Comparison of ENCODE assay signal across 9 cellular contexts in the genomic region with DNA sequence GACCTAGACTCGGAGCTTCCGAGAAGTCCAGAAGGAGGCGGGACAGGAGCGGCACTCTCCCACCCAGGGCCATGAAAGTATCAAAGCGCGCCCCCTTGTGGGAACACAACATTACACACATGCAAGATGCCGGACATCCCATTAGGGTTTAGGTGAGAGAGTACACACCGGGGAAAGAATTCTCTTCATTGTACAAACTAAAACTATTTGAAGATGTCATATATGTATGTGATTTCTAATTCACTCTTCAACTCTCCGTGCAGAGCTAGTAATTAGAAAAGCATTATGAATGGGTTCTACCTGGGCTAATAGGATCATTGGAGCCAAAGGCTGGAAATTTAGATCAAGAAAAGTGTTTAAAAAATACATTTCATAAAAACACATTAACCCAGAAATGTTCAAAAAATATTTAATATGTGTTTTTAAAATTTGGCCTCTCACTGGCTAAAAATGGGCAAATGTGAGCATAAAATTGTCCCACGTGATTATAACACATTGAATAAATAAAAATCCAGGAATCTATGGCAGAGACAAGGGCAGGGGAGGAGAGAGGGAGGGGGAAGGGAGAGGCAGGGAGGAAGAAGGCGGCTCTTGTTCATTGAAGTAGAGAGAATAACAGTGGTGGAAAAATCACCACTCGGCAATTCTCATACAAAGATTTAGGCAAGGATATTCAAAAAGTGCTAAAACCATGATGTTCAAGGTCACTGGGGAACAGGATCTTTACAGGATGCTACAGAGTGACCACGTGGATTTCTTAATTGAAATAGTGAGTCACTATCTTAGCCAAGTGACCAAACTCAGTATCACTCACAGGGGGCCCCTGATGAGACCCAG. TPM values are rescaled to one million over a fixed set of nuclear protein-coding genes. Genes with fewer than 3 reads are reported as not detected.
DNase-seq lines count a peak whose midpoint lies in the region; ATAC-seq and TF ChIP-seq lines count a peak whose summit lies in the region.
"Had no signal": no experiment of that assay in that cellular context is flagged by ENCODE, and none has a peak within 500 bp of the region (broad histone marks: within the 10 kb centered on the region; RNA-seq: fewer than 3 reads in every experiment).

No MANE protein-coding gene starts in this region.

- H3K9ac ChIP-seq in BLaER1: no peak overlapping the region

- H3K27ac Mint-ChIP-seq in WTC11 (peak overlapping the region; percentile 64), progenitor cell of endocrine pancreas (no peak overlapping the region)

- H3K27ac ChIP-seq in BLaER1: no peak overlapping the region

- H3K36me3 Mint-ChIP-seq in WTC11: peaks cover 44% of the 10 kb centered on the region
- peaks cover 29% of the 10 kb centered on the region for H3K36me3 Mint-ChIP-seq in progenitor cell of endocrine pancreas (ENCODE audit: insufficient read depth)

- H3K4me2 ChIP-seq in BLaER1: peak overlapping the region; percentile 76

- no peaks in the 10 kb centered on the region for H3K27me3 Mint-ChIP-seq in WTC11 (ENCODE audit: low read depth)
- no peaks in the 10 kb centered on the region for H3K27me3 Mint-ChIP-seq in progenitor cell of endocrine pancreas

- no peaks in the 10 kb centered on the region for H3K9me3 ChIP-seq in BLaER1
- H3K9me3 ChIP-seq: mucosa of descending colon had no signal

- H4K20me1 ChIP-seq in BLaER1: peaks cover 75% of the 10 kb centered on the region

- CTCF ChIA-PET in WTC11 (lab: Charles Lee): interaction anchor here (0.6 to 1.6 kb wide), 21 partner anchors 10 to 993 kb away, joined by 3 to 11 read pairs (median 3); a partner anchor contains a TSS

- no peaks in the 10 kb centered on the region for H3K27me3 ChIP-seq in BLaER1

- H3K36me3 ChIP-seq in BLaER1: peaks cover 89% of the 10 kb centered on the region

- TF ChIP-seq CTCF in WTC11 (IDR thresholded peaks at IDR 0.05) (peak; percentile 76), progenitor cell of endocrine pancreas (IDR thresholded peaks at IDR 0.05; ENCODE audit: unreplicated experiment) (peak; percentile 70)

- H3K4me1 ChIP-seq in BLaER1: peaks cover 56% of the 10 kb centered on the region

- POLR2A ChIA-PET in WTC11 (lab: Charles Lee): no interaction called here

- H3K9me3 Mint-ChIP-seq in WTC11: no peaks in the 10 kb centered on the region
- H3K9me3 Mint-ChIP-seq in progenitor cell of endocrine pancreas (ENCODE audit: low read depth): no peaks in the 10 kb centered on the region

- DNase-seq in HCEC 1CT (peak; percentile 12), WTC11 (ENCODE audit: low spot score) (peak; percentile 90), glomerular visceral epithelial cell (ENCODE audit: extremely low spot score) (peak; percentile 5), progenitor cell of endocrine pancreas (ENCODE audit: low spot score, unreplicated experiment) (peak; percentile 55)

- H3K4me1 Mint-ChIP-seq in WTC11: peaks cover 23% of the 10 kb centered on the region
- peaks cover 2% of the 10 kb centered on the region for H3K4me1 Mint-ChIP-seq in progenitor cell of endocrine pancreas (ENCODE audit: low read depth)

- ATAC-seq in WTC11 (peak; percentile 38), HG02798 (IDR thresholded peaks at IDR 0.05; ENCODE audit: poor library complexity, unreplicated experiment) (no peak), GM18858 (IDR thresholded peaks at IDR 0.05; ENCODE audit: unreplicated experiment) (no peak), HG03460 (IDR thresholded peaks at IDR 0.05; ENCODE audit: unreplicated experiment) (no peak)
- ATAC-seq: mucosa of descending colon had no signal

- no peak overlapping the region for H3K4me3 ChIP-seq in BLaER1
- H3K4me3 ChIP-seq: mucosa of descending colon had no signal

- H3K4me3 Mint-ChIP-seq in WTC11 (no peak overlapping the region), progenitor cell of endocrine pancreas (ENCODE audit: low read depth) (no peak overlapping the region)

TF ChIP-seq in WTC11, 78 proteins besides CTCF, POLR2A, EP300 and RAD21 (continues in another document):
- TF ChIP-seq ESRRA (CRISPR knock-in tag; IDR thresholded peaks at IDR 0.05; ENCODE audit: borderline replicate concordance) (no peak), SMAD4 (CRISPR knock-in tag; IDR thresholded peaks at IDR 0.05) (no peak), SMAD3 (CRISPR knock-in tag; IDR thresholded peaks at IDR 0.05; ENCODE audit: borderline replicate concordance) (no peak), TEAD4 (CRISPR knock-in tag; IDR thresholded peaks at IDR 0.05) (no peak), FOXJ3 (CRISPR knock-in tag; IDR thresholded peaks at IDR 0.05; ENCODE audit: borderline replicate concordance) (no peak), TP53 (CRISPR knock-in tag; IDR thresholded peaks at IDR 0.05) (no peak), GRHL2 (CRISPR knock-in tag; IDR thresholded peaks at IDR 0.05; ENCODE audit: insufficient replicate concordance, severe bottlenecking) (no peak), SP1 (CRISPR knock-in tag; conservative IDR thresholded peaks at IDR 0.05) (no peak)
- TF ChIP-seq, protein P1, sequence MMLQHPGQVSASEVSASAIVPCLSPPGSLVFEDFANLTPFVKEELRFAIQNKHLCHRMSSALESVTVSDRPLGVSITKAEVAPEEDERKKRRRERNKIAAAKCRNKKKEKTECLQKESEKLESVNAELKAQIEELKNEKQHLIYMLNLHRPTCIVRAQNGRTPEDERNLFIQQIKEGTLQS (CRISPR knock-in tag; conservative IDR thresholded peaks at IDR 0.05): no peak
- TF ChIP-seq, protein P2, sequence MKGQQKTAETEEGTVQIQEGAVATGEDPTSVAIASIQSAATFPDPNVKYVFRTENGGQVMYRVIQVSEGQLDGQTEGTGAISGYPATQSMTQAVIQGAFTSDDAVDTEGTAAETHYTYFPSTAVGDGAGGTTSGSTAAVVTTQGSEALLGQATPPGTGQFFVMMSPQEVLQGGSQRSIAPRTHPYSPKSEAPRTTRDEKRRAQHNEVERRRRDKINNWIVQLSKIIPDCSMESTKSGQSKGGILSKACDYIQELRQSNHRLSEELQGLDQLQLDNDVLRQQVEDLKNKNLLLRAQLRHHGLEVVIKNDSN (CRISPR knock-in tag; IDR thresholded peaks at IDR 0.05): no peak
- TF ChIP-seq, protein P3, sequence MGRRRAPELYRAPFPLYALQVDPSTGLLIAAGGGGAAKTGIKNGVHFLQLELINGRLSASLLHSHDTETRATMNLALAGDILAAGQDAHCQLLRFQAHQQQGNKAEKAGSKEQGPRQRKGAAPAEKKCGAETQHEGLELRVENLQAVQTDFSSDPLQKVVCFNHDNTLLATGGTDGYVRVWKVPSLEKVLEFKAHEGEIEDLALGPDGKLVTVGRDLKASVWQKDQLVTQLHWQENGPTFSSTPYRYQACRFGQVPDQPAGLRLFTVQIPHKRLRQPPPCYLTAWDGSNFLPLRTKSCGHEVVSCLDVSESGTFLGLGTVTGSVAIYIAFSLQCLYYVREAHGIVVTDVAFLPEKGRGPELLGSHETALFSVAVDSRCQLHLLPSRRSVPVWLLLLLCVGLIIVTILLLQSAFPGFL (CRISPR knock-in tag; IDR thresholded peaks at IDR 0.05; ENCODE audit: borderline replicate concordance): no peak
- TF ChIP-seq, protein P4, sequence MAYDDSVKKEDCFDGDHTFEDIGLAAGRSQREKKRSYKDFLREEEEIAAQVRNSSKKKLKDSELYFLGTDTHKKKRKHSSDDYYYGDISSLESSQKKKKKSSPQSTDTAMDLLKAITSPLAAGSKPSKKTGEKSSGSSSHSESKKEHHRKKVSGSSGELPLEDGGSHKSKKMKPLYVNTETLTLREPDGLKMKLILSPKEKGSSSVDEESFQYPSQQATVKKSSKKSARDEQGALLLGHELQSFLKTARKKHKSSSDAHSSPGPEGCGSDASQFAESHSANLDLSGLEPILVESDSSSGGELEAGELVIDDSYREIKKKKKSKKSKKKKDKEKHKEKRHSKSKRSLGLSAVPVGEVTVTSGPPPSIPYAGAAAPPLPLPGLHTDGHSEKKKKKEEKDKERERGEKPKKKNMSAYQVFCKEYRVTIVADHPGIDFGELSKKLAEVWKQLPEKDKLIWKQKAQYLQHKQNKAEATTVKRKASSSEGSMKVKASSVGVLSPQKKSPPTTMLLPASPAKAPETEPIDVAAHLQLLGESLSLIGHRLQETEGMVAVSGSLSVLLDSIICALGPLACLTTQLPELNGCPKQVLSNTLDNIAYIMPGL (CRISPR knock-in tag; IDR thresholded peaks at IDR 0.05): no peak
- TF ChIP-seq, protein P5, sequence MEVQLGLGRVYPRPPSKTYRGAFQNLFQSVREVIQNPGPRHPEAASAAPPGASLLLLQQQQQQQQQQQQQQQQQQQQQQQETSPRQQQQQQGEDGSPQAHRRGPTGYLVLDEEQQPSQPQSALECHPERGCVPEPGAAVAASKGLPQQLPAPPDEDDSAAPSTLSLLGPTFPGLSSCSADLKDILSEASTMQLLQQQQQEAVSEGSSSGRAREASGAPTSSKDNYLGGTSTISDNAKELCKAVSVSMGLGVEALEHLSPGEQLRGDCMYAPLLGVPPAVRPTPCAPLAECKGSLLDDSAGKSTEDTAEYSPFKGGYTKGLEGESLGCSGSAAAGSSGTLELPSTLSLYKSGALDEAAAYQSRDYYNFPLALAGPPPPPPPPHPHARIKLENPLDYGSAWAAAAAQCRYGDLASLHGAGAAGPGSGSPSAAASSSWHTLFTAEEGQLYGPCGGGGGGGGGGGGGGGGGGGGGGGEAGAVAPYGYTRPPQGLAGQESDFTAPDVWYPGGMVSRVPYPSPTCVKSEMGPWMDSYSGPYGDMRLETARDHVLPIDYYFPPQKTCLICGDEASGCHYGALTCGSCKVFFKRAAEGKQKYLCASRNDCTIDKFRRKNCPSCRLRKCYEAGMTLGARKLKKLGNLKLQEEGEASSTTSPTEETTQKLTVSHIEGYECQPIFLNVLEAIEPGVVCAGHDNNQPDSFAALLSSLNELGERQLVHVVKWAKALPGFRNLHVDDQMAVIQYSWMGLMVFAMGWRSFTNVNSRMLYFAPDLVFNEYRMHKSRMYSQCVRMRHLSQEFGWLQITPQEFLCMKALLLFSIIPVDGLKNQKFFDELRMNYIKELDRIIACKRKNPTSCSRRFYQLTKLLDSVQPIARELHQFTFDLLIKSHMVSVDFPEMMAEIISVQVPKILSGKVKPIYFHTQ (CRISPR knock-in tag; IDR thresholded peaks at IDR 0.05): no peak
- TF ChIP-seq, protein P6, sequence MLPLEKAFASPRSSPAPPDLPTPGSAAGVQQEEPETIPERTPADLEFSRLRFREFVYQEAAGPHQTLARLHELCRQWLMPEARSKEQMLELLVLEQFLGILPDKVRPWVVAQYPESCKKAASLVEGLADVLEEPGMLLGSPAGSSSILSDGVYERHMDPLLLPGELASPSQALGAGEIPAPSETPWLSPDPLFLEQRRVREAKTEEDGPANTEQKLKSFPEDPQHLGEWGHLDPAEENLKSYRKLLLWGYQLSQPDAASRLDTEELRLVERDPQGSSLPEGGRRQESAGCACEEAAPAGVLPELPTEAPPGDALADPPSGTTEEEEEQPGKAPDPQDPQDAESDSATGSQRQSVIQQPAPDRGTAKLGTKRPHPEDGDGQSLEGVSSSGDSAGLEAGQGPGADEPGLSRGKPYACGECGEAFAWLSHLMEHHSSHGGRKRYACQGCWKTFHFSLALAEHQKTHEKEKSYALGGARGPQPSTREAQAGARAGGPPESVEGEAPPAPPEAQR (CRISPR knock-in tag; IDR thresholded peaks at IDR 0.05): no peak

RNA-seq across cellular contexts. Expression of a gene that starts 38.9 kb away (rescaled TPM):
- total RNA-seq in WTC11 (2021) (60.3 to 64.5 TPM (median 63.9 TPM) in 3 replicates), progenitor cell of endocrine pancreas (62.7 and 63.3 TPM in 2 replicates)

RNA-seq across cellular contexts. Expression of a gene that starts 52.2 kb away (rescaled TPM):
- total RNA-seq in WTC11 (2021) (10.8 to 15.5 TPM (median 14.9 TPM) in 3 replicates), progenitor cell of endocrine pancreas (1.6 and 3.7 TPM in 2 replicates)

Comparison
In these comparisons a context has a peak if more than half of its experiments do, and no peak if none do; other contexts are left out.
1. DNase-seq: peak in every context shown above with its lines; median percentile 90 in WTC11; 55 in progenitor cell of endocrine pancreas; 12 in HCEC 1CT; 5 in glomerular visceral epithelial cell.